ENCODE assay signal across 17 cellular contexts in genomic region chr20:24501764-24502163, GRCh38. TPM values are rescaled to one million over a fixed set of nuclear protein-coding genes. Genes with fewer than 3 reads are reported as not detected.
"Had no signal": no experiment of that assay in that cellular context is flagged by ENCODE, and none has a peak within 500 bp of the region (broad histone marks: within the 10 kb centered on the region; RNA-seq: fewer than 3 reads in every experiment).

No MANE protein-coding gene starts in this region.

- H3K4me1 ChIP-seq: esophagus squamous epithelium, foreskin keratinocyte, testis, upper lobe of right lung had no signal

- ATAC-seq: activated CD8-positive, alpha-beta T cell treated with anti-CD3 and anti-CD28 coated beads for 36 hours; activated naive CD4-positive, alpha-beta T cell treated with anti-CD3 and anti-CD28 coated beads, Interleukin-2, amount 50 U/mL, for 72 hours; activated T-cell treated with anti-CD3 and anti-CD28 coated beads, Interleukin-2, amount 50 U/mL, for 72 hours; foreskin keratinocyte; left lobe of liver; naive thymus-derived CD8-positive, alpha-beta T cell; stimulated activated naive CD8-positive, alpha-beta T cell treated with anti-CD3 and anti-CD28 coated beads, Interleukin-15, Interleukin-2, amounts not matched to agents 100 U/mL and 50 U/mL, for 24 hours; upper lobe of right lung had no signal

- H3K27ac Mint-ChIP-seq: activated B cell treated with CpG ODN at 0.5 μM for 24 hours; activated CD8-positive, alpha-beta T cell treated with anti-CD3 and anti-CD28 coated beads for 36 hours; activated naive CD4-positive, alpha-beta T cell treated with anti-CD3 and anti-CD28 coated beads, Interleukin-2, amount 50 U/mL, for 72 hours; activated T-cell treated with anti-CD3 and anti-CD28 coated beads, Interleukin-2, amount 50 U/mL, for 72 hours; memory B cell; naive thymus-derived CD8-positive, alpha-beta T cell; T-helper 2 cell treated with Interferon-gamma antibody and Interleukin-4, amounts not matched to agents 5 μg/mL and 100 μg/mL, for 36 hours had no signal

- H3K4me1 Mint-ChIP-seq: activated B cell treated with CpG ODN at 0.5 μM for 24 hours had no signal

- H3K27ac ChIP-seq: esophagus squamous epithelium, foreskin keratinocyte, testis, upper lobe of right lung had no signal

- H3K27me3 ChIP-seq: foreskin keratinocyte, testis had no signal

- H3K4me3 ChIP-seq: esophagus squamous epithelium, testis, upper lobe of right lung had no signal

- H3K36me3 ChIP-seq: esophagus squamous epithelium, upper lobe of right lung had no signal

- H3K9me3 ChIP-seq: esophagus squamous epithelium, testis, upper lobe of right lung had no signal

- H3K4me3 Mint-ChIP-seq: activated B cell treated with CpG ODN at 0.5 μM for 24 hours; activated CD8-positive, alpha-beta T cell treated with anti-CD3 and anti-CD28 coated beads for 36 hours; activated T-cell treated with anti-CD3 and anti-CD28 coated beads, Interleukin-2, amount 50 U/mL, for 72 hours; memory B cell; naive thymus-derived CD8-positive, alpha-beta T cell; T-helper 2 cell treated with Interferon-gamma antibody and Interleukin-4, amounts not matched to agents 5 μg/mL and 100 μg/mL, for 36 hours had no signal

- DNase-seq: activated B cell treated with CpG ODN at 0.5 μM for 24 hours; activated CD4-positive, alpha-beta T cell treated with anti-CD3 and anti-CD28 coated beads for 48 hours; activated CD8-positive, alpha-beta memory T cell treated with anti-CD3 and anti-CD28 coated beads, Interleukin-2, amount 50 U/mL, for 48 hours; activated CD8-positive, alpha-beta T cell treated with anti-CD3 and anti-CD28 coated beads for 36 hours; activated gamma-delta T cell; activated T-cell treated with anti-CD3 and anti-CD28 coated beads, Interleukin-2, amount 50 U/mL, for 72 hours; amniotic stem cell; esophagus squamous epithelium; naive thymus-derived CD8-positive, alpha-beta T cell; stimulated activated naive CD8-positive, alpha-beta T cell treated with anti-CD3 and anti-CD28 coated beads, Interleukin-15, Interleukin-2, amounts not matched to agents 100 U/mL and 50 U/mL, for 24 hours; testis; upper lobe of right lung had no signal

- H3K27me3 Mint-ChIP-seq: activated B cell treated with CpG ODN at 0.5 μM for 24 hours; activated CD8-positive, alpha-beta T cell treated with anti-CD3 and anti-CD28 coated beads for 36 hours had no signal

- H3K36me3 Mint-ChIP-seq: activated naive CD4-positive, alpha-beta T cell treated with anti-CD3 and anti-CD28 coated beads, Interleukin-2, amount 50 U/mL, for 72 hours; memory B cell; naive thymus-derived CD8-positive, alpha-beta T cell had no signal

- H3K9me3 Mint-ChIP-seq: activated B cell treated with CpG ODN at 0.5 μM for 24 hours; activated CD8-positive, alpha-beta T cell treated with anti-CD3 and anti-CD28 coated beads for 36 hours; activated naive CD4-positive, alpha-beta T cell treated with anti-CD3 and anti-CD28 coated beads, Interleukin-2, amount 50 U/mL, for 72 hours; activated T-cell treated with anti-CD3 and anti-CD28 coated beads, Interleukin-2, amount 50 U/mL, for 72 hours; memory B cell; naive thymus-derived CD8-positive, alpha-beta T cell; T-helper 2 cell treated with Interferon-gamma antibody and Interleukin-4, amounts not matched to agents 5 μg/mL and 100 μg/mL, for 36 hours had no signal

RNA-seq across cellular contexts. Expression of gene SYNDIG1, which starts 32.3 kb away (rescaled TPM):
- total RNA-seq: activated B cell treated with CpG ODN at 0.5 μM for 24 hours; activated CD8-positive, alpha-beta T cell treated with anti-CD3 and anti-CD28 coated beads for 36 hours; activated naive CD4-positive, alpha-beta T cell treated with anti-CD3 and anti-CD28 coated beads, Interleukin-2, amount 50 U/mL, for 72 hours; activated T-cell treated with anti-CD3 and anti-CD28 coated beads, Interleukin-2, amount 50 U/mL, for 72 hours; esophagus squamous epithelium; foreskin keratinocyte; left lobe of liver; naive thymus-derived CD8-positive, alpha-beta T cell; upper lobe of right lung had no signal
- polyA plus RNA-seq: foreskin keratinocyte; naive thymus-derived CD8-positive, alpha-beta T cell had no signal
